9 cellular contexts compared by ENCODE assay signal in the genomic region with DNA sequence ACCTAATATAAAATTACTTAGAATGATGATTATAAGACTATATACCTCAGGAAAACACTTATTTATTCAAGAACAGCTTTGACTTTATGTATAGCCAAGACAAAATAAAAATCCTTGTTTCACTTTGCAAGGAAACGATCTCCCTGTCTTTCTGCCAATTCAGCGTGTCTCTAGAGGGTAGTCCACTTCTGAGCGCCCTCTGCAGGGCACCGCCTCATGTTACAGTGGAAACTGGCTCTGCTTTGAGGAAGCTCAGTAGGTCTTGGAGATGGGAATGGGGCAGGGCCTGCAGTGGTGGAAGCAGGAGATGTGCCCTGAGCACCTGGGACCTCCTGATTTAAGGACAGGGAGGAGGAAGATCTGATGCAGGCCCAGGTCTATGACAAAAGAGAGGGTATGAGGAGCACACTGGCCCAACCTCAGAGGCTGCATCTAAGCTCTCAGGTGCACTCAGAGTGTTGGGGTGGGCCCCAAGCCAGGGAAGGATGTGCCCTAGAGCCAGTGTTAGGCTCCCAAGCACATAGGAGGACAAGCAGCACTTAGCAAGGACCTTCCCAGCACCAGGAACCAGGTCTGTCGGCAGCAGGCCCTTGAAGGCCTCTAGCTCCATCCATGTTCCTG.
DNase-seq lines count a peak whose midpoint lies in the region; ATAC-seq and TF ChIP-seq lines count a peak whose summit lies in the region.
"Had no signal": no experiment of that assay in that cellular context is flagged by ENCODE, and none has a peak within 500 bp of the region (broad histone marks: within the 10 kb centered on the region; RNA-seq: fewer than 3 reads in every experiment).

No MANE protein-coding gene starts in this region.

- H3K4me3 ChIP-seq in thoracic aorta, result no peak overlapping the region
- H3K4me3 ChIP-seq: uterus had no signal

- H3K36me3 ChIP-seq in thoracic aorta, result no peaks in the 10 kb centered on the region
- H3K36me3 ChIP-seq: uterus had no signal

- no peak for ATAC-seq in thoracic aorta (ENCODE audit: insufficient number of reproducible peaks, low FRiP score, low read depth)
- no peak for ATAC-seq in HG03460 (IDR thresholded peaks at IDR 0.05; ENCODE audit: unreplicated experiment)
- no peak for ATAC-seq in HG02884 (IDR thresholded peaks at IDR 0.05; ENCODE audit: unreplicated experiment)
- ATAC-seq in HG02970 (IDR thresholded peaks at IDR 0.05; ENCODE audit: low FRiP score, unreplicated experiment), result no peak

- DNase-seq in AG20443 (ENCODE audit: low spot score), result peak; percentile 73
- peak; percentile 52 for DNase-seq in HEK293T (ENCODE audit: extremely low spot score)
- DNase-seq in RPMI8226, result peak; percentile 74
- DNase-seq in fibroblast of the conjunctiva (ENCODE audit: low read depth), result peak; percentile 53
- DNase-seq in thoracic aorta (ENCODE audit: low spot score), result no peak

- no peak overlapping the region for H3K27ac ChIP-seq in thoracic aorta
- H3K27ac ChIP-seq: uterus had no signal

- POLR2A ChIA-PET in HEK293T (lab: Yijun Ruan, JAX), result no interaction called here

- CTCF ChIA-PET in HEK293T (lab: Yijun Ruan, JAX), result interaction anchor here (0.6 to 1.2 kb wide), 5 partner anchors 10 to 381 kb away, joined by 3 to 7 read pairs (median 4); no protein-coding TSS in a partner anchor

- peak; percentile 24 for TF ChIP-seq CTCF in thoracic aorta (IDR thresholded peaks at IDR 0.05)

- no peaks in the 10 kb centered on the region for H3K4me1 ChIP-seq in thoracic aorta (ENCODE audit: control insufficient read depth in 1 of 2, low read depth in 2 of 2)
- H3K4me1 ChIP-seq: uterus had no signal

- no peaks in the 10 kb centered on the region for H3K9me3 ChIP-seq in thoracic aorta
- H3K9me3 ChIP-seq: uterus had no signal

- no peaks in the 10 kb centered on the region for H3K27me3 ChIP-seq in thoracic aorta (replicated peaks; ENCODE audit: insufficient read depth)
- H3K27me3 ChIP-seq: uterus had no signal

TF ChIP-seq in HEK293T, 16 proteins besides CTCF, POLR2A, EP300 and RAD21:
- TF ChIP-seq SUZ12 (IDR thresholded peaks at IDR 0.05) (no peak), ARNT (IDR thresholded peaks at IDR 0.05) (no peak), BHLHE40 (IDR thresholded peaks at IDR 0.05; ENCODE audit: borderline replicate concordance) (no peak), FOXM1 (IDR thresholded peaks at IDR 0.05; ENCODE audit: borderline replicate concordance) (no peak), ZNF384 (IDR thresholded peaks at IDR 0.05) (no peak), FOXK2 (IDR thresholded peaks at IDR 0.05) (no peak), NFRKB (IDR thresholded peaks at IDR 0.05) (no peak), L3MBTL2 (conservative IDR thresholded peaks at IDR 0.05) (no peak), CTBP1 (IDR thresholded peaks at IDR 0.05; ENCODE audit: borderline replicate concordance) (no peak), SP1 (IDR thresholded peaks at IDR 0.05) (no peak), ELF4 (IDR thresholded peaks at IDR 0.05) (no peak), HDGF (IDR thresholded peaks at IDR 0.05; ENCODE audit: borderline replicate concordance) (no peak), LEF1 (IDR thresholded peaks at IDR 0.05; ENCODE audit: borderline replicate concordance) (no peak)
- TF ChIP-seq, protein P1, sequence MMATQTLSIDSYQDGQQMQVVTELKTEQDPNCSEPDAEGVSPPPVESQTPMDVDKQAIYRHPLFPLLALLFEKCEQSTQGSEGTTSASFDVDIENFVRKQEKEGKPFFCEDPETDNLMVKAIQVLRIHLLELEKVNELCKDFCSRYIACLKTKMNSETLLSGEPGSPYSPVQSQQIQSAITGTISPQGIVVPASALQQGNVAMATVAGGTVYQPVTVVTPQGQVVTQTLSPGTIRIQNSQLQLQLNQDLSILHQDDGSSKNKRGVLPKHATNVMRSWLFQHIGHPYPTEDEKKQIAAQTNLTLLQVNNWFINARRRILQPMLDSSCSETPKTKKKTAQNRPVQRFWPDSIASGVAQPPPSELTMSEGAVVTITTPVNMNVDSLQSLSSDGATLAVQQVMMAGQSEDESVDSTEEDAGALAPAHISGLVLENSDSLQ (IDR thresholded peaks at IDR 0.05), result no peak
TF ChIP-seq in HEK293T: peak in this region for 0.
